In genomic region chr16:17461951-17462729, GRCh38 we compare ENCODE assay signal across 13 cellular contexts. TPM values are rescaled to one million over a fixed set of nuclear protein-coding genes. Genes with fewer than 3 reads are reported as not detected.
DNase-seq lines count a peak whose midpoint lies in the region; ATAC-seq, FAIRE-seq and TF ChIP-seq lines count a peak whose summit lies in the region.
"Had no signal": no experiment of that assay in that cellular context is flagged by ENCODE, and none has a peak within 500 bp of the region (broad histone marks: within the 10 kb centered on the region; RNA-seq: fewer than 3 reads in every experiment).

No MANE protein-coding gene starts in this region.

- H3K4me2 ChIP-seq in BLaER1 treated with 17β-estradiol and CSF1 and Interleukin-3, amounts not matched to agents 10 nM and 100 nM: peak overlapping the region; percentile 76 to 99 (median 94)

- H3K27me3 Mint-ChIP-seq in effector memory CD8-positive, alpha-beta T cell: no peaks in the 10 kb centered on the region
- no peaks in the 10 kb centered on the region for H3K27me3 Mint-ChIP-seq in activated naive CD4-positive, alpha-beta T cell treated with anti-CD3 and anti-CD28 coated beads, Interleukin-2, amount 10 ng/mL, durations not matched to agents 7 days and 5 days

- no peak for TF ChIP-seq POLR2A in GM12891 (IDR thresholded peaks at IDR 0.05; ENCODE audit: low read depth, low read length)

- no peaks in the 10 kb centered on the region for H3K27me3 ChIP-seq in BLaER1 treated with 17β-estradiol and CSF1 and Interleukin-3, amounts not matched to agents 10 nM and 100 nM
- H3K27me3 ChIP-seq: esophagus muscularis mucosa, uterus had no signal

- peaks cover 0 to 70% (median 27%) of the 10 kb centered on the region in 11 experiments; a peak in 15 of 22 replicates for H3K36me3 ChIP-seq in BLaER1 treated with 17β-estradiol and CSF1 and Interleukin-3, amounts not matched to agents 10 nM and 100 nM
- H3K36me3 ChIP-seq: esophagus muscularis mucosa, uterus had no signal

- H4K20me1 ChIP-seq in BLaER1 treated with 17β-estradiol and CSF1 and Interleukin-3, amounts not matched to agents 10 nM and 100 nM: peaks cover 0 to 79% (median 51%) of the 10 kb centered on the region in 11 experiments; a peak in 16 of 22 replicates

- FAIRE-seq in GM12891 (lab: Jason Lieb, UNC): peak; percentile 93

- DNase-seq in GM12891 (ENCODE audit: insufficient read length, low spot score) (no peak), NAMALWA (ENCODE audit: low spot score) (peak; percentile 85), HuH-7 (ENCODE audit: low spot score) (no peak)
- DNase-seq in effector memory CD8-positive, alpha-beta T cell: no peak
- DNase-seq in activated naive CD4-positive, alpha-beta T cell treated with anti-CD3 and anti-CD28 coated beads, Interleukin-2, amount 10 ng/mL, durations not matched to agents 7 days and 5 days: no peak
- DNase-seq: C1 segment of cervical spinal cord; central memory CD4-positive, alpha-beta T cell; NCI-H2029; uterus had no signal

- no peaks in the 10 kb centered on the region for H3K9me3 Mint-ChIP-seq in effector memory CD8-positive, alpha-beta T cell
- H3K9me3 Mint-ChIP-seq in activated naive CD4-positive, alpha-beta T cell treated with anti-CD3 and anti-CD28 coated beads, Interleukin-2, amount 10 ng/mL, durations not matched to agents 7 days and 5 days: no peaks in the 10 kb centered on the region

- no peaks in the 10 kb centered on the region for H3K9me3 ChIP-seq in BLaER1 treated with 17β-estradiol and CSF1 and Interleukin-3, amounts not matched to agents 10 nM and 100 nM (replicated peaks in 1 of 11)
- H3K9me3 ChIP-seq: esophagus muscularis mucosa, uterus had no signal

- peak overlapping the region; percentile 6 to 43 (median 34); a peak in 15 of 20 replicates for H3K4me3 ChIP-seq in BLaER1 treated with 17β-estradiol and CSF1 and Interleukin-3, amounts not matched to agents 10 nM and 100 nM
- H3K4me3 ChIP-seq: esophagus muscularis mucosa, uterus had no signal

- peak; percentile 76 for ATAC-seq in effector memory CD8-positive, alpha-beta T cell (replicated peaks)
- ATAC-seq in HG03460 (IDR thresholded peaks at IDR 0.05; ENCODE audit: unreplicated experiment) (no peak), GM19395 (IDR thresholded peaks at IDR 0.05; ENCODE audit: unreplicated experiment) (no peak)

- H3K4me1 Mint-ChIP-seq in effector memory CD8-positive, alpha-beta T cell (ENCODE audit: low read depth in 2 of 2): peaks cover 34 to 38% of the 10 kb centered on the region in 2 donors
- peaks cover 55% of the 10 kb centered on the region for H3K4me1 Mint-ChIP-seq in activated naive CD4-positive, alpha-beta T cell treated with anti-CD3 and anti-CD28 coated beads, Interleukin-2, amount 10 ng/mL, durations not matched to agents 7 days and 5 days

- peak overlapping the region in 9 of 11 experiments; percentile 62 to 88 (median 76); a peak in 19 of 22 replicates for H3K27ac ChIP-seq in BLaER1 treated with 17β-estradiol and CSF1 and Interleukin-3, amounts not matched to agents 10 nM and 100 nM
- H3K27ac ChIP-seq: esophagus muscularis mucosa, uterus had no signal

- H3K9ac ChIP-seq in BLaER1 treated with 17β-estradiol and CSF1 and Interleukin-3, amounts not matched to agents 10 nM and 100 nM: peak overlapping the region in 9 of 11 experiments; percentile 49 to 78 (median 57); a peak in 18 of 22 replicates

- peak overlapping the region in 1 of 2 donors; percentile 79 for H3K27ac Mint-ChIP-seq in effector memory CD8-positive, alpha-beta T cell
- no peak overlapping the region for H3K27ac Mint-ChIP-seq in activated naive CD4-positive, alpha-beta T cell treated with anti-CD3 and anti-CD28 coated beads, Interleukin-2, amount 10 ng/mL, durations not matched to agents 7 days and 5 days

- H3K36me3 Mint-ChIP-seq in effector memory CD8-positive, alpha-beta T cell (ENCODE audit: insufficient read depth): peaks cover 21% of the 10 kb centered on the region
- peaks cover 58% of the 10 kb centered on the region for H3K36me3 Mint-ChIP-seq in activated naive CD4-positive, alpha-beta T cell treated with anti-CD3 and anti-CD28 coated beads, Interleukin-2, amount 10 ng/mL, durations not matched to agents 7 days and 5 days

- peaks cover 75 to 100% (median 89%) of the 10 kb centered on the region in 10 experiments for H3K4me1 ChIP-seq in BLaER1 treated with 17β-estradiol and CSF1 and Interleukin-3, amounts not matched to agents 10 nM and 100 nM
- H3K4me1 ChIP-seq: uterus had no signal

- CTCF ChIA-PET in activated naive CD4-positive, alpha-beta T cell treated with anti-CD3 and anti-CD28 coated beads, Interleukin-2, amount 10 ng/mL, durations not matched to agents 7 days and 5 days (lab: Charles Lee): no interaction called here

- H3K4me3 Mint-ChIP-seq in effector memory CD8-positive, alpha-beta T cell: peak overlapping the region in 1 of 2 donors; percentile 24
- H3K4me3 Mint-ChIP-seq in activated naive CD4-positive, alpha-beta T cell treated with anti-CD3 and anti-CD28 coated beads, Interleukin-2, amount 10 ng/mL, durations not matched to agents 7 days and 5 days: no peak overlapping the region

TF ChIP-seq in GM12891, 5 proteins besides CTCF, POLR2A, EP300 and RAD21:
- no peak for TF ChIP-seq POU2F2 (IDR thresholded peaks at IDR 0.05; ENCODE audit: low read depth, low read length)
- TF ChIP-seq SPI1 (IDR thresholded peaks at IDR 0.05; ENCODE audit: low read depth, low read length): peak; percentile 33; the same call in 1 of the 2 replicates
- no peak for TF ChIP-seq POLR2AphosphoS5 (IDR thresholded peaks at IDR 0.05; ENCODE audit: low read depth, low read length)
- TF ChIP-seq PAX5 (IDR thresholded peaks at IDR 0.05; ENCODE audit: insufficient read depth, low read length, severe bottlenecking): no peak
- no peak for TF ChIP-seq TAF1 (IDR thresholded peaks at IDR 0.05; ENCODE audit: low read depth, low read length)

RNA-seq across cellular contexts. Expression of gene XYLT1, which starts 8.6 kb away (rescaled TPM):
- 5.8 TPM for polyA plus RNA-seq in GM12891 (2012; ENCODE audit: low read depth, missing spikeins)
